In the genomic region with DNA sequence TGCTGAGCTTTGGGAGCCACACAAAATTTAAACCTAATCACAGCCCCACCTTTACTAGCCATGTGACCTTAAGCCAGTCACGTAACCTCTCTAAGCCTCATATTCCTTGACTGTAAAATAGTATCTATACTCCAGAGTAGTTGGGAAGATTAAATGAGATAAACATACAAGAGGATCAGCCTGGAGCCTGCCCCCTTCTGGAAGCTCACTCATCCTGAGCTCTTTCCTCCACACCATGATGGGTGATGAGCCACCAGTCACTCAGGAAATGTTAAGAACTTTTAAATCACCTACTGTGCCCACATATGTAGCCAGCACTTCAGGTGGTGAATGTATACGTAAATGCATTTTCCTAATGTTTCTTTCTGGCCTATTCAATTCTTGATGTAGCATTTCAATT, we compare ENCODE assay signal across 1 cellular context.
TF ChIP-seq lines count a peak whose summit lies in the region.

No MANE protein-coding gene starts in this region.

TF ChIP-seq in H1, 55 proteins besides CTCF, POLR2A, EP300 and RAD21 (continued from another document):
- TF ChIP-seq USF2 (IDR thresholded peaks at IDR 0.05; ENCODE audit: low read length) (no peak), TAF7 (optimal IDR thresholded peaks at IDR 0.05; ENCODE audit: borderline replicate concordance, low read depth, low read length) (no peak), SP4 (IDR thresholded peaks at IDR 0.05; ENCODE audit: low read length) (no peak), SP1 (IDR thresholded peaks at IDR 0.05; ENCODE audit: low read depth, low read length) (no peak), SRF (IDR thresholded peaks at IDR 0.05; ENCODE audit: low read depth, low read length) (no peak), CREB1 (IDR thresholded peaks at IDR 0.05) (no peak), KDM5A (IDR thresholded peaks at IDR 0.05; ENCODE audit: low read length) (no peak), NANOG (IDR thresholded peaks at IDR 0.05; ENCODE audit: insufficient read depth, low read depth, low read length, poor library complexity, severe bottlenecking) (no peak), TEAD4 (IDR thresholded peaks at IDR 0.05; ENCODE audit: low read depth, low read length) (no peak), CEBPB (IDR thresholded peaks at IDR 0.05; ENCODE audit: low read depth, low read length) (no peak), CHD2 (IDR thresholded peaks at IDR 0.05; ENCODE audit: low read length) (no peak)
- TF ChIP-seq, protein P1, sequence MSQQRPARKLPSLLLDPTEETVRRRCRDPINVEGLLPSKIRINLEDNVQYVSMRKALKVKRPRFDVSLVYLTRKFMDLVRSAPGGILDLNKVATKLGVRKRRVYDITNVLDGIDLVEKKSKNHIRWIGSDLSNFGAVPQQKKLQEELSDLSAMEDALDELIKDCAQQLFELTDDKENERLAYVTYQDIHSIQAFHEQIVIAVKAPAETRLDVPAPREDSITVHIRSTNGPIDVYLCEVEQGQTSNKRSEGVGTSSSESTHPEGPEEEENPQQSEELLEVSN (IDR thresholded peaks at IDR 0.05) = no peak
